27 cellular contexts compared by ENCODE assay signal in genomic region chr7:12670759-12671545, GRCh38. TPM values are rescaled to one million over a fixed set of nuclear protein-coding genes. Genes with fewer than 3 reads are reported as not detected.
DNase-seq lines count a peak whose midpoint lies in the region; ATAC-seq, FAIRE-seq and TF ChIP-seq lines count a peak whose summit lies in the region.
"Had no signal": no experiment of that assay in that cellular context is flagged by ENCODE, and none has a peak within 500 bp of the region (broad histone marks: within the 10 kb centered on the region; RNA-seq: fewer than 3 reads in every experiment).

No MANE protein-coding gene starts in this region.

- no peak for ATAC-seq in K562
- ATAC-seq: activated CD4-positive, CD25-positive, alpha-beta regulatory T cell treated with anti-CD3 and anti-CD28 coated beads, Interleukin-2, amount 50 U/mL, for 24 hours; activated CD8-positive, alpha-beta T cell treated with anti-CD3 and anti-CD28 coated beads, Interleukin-2, amount 10 ng/mL, durations not matched to agents 7 days and 5 days; natural killer cell; PC-3; stimulated activated effector memory CD8-positive, alpha-beta T cell treated with anti-CD3 and anti-CD28 coated beads, Interleukin-12 subunit alpha, Interleukin-12 subunit beta, amount 100 ng/mL, for 72 hours had no signal

- H3K36me3 Mint-ChIP-seq in H9 (ENCODE audit: insufficient read depth in 1 of 3, low read depth in 3 of 3) (peaks cover 0 to 9% (median 3%) of the 10 kb centered on the region in 3 experiments; a peak in 3 of 7 replicates), chondrocyte (ENCODE audit: low read depth) (no peaks in the 10 kb centered on the region)
- H3K36me3 Mint-ChIP-seq: natural killer cell; stimulated activated effector memory CD8-positive, alpha-beta T cell treated with anti-CD3 and anti-CD28 coated beads, Interleukin-12 subunit alpha, Interleukin-12 subunit beta, amount 100 ng/mL, for 72 hours had no signal

- intact Hi-C loops in K562 (cut with micrococcal nuclease) = no loop called here
- intact Hi-C loops in prostate gland (cut with DNase I) = no loop called here

- TF ChIP-seq EP300 in K562 (IDR thresholded peaks at IDR 0.05; ENCODE audit: low read length) = no peak

- no peak for TF ChIP-seq RAD21 in K562 (CRISPR knock-in tag; conservative IDR thresholded peaks at IDR 0.05 in 1 of 2, IDR thresholded peaks at IDR 0.05 in 1 of 2)

- no peaks in the 10 kb centered on the region for H3K79me1 ChIP-seq in H9 (ENCODE audit: insufficient read depth, low read depth, low read length, poor library complexity, severe bottlenecking)

- no peak overlapping the region for H3K9ac ChIP-seq in K562 (ENCODE audit: insufficient read depth in 1 of 2, low read depth in 2 of 2, low read length in 2 of 2)
- H3K9ac ChIP-seq in H9 (ENCODE audit: extremely low read depth, insufficient read length, low read length) = no peak overlapping the region

- H4K20me1 ChIP-seq in K562 (replicated peaks; ENCODE audit: control insufficient read depth, insufficient read depth, low read length) = no peaks in the 10 kb centered on the region
- H4K20me1 ChIP-seq in H9 (ENCODE audit: control insufficient read depth, insufficient read depth, insufficient read length) = no peaks in the 10 kb centered on the region

- H4K5ac ChIP-seq in H9 (ENCODE audit: insufficient read length, low read depth, low read length) = no peak overlapping the region

- TF ChIP-seq POLR2A in H54 (IDR thresholded peaks at IDR 0.05; ENCODE audit: low read depth, low read length) (no peak), K562 (conservative IDR thresholded peaks at IDR 0.05) (no peak), prostate gland (IDR thresholded peaks at IDR 0.05) (no peak)

- H3K27ac ChIP-seq in K562 (ENCODE audit: extremely low read depth, low read depth, low read length) (no peak overlapping the region), prostate gland (peak overlapping the region; percentile 16 to 26), H9 (ENCODE audit: insufficient read length, low read depth, low read length) (no peak overlapping the region)
- H3K27ac ChIP-seq: ovary, SJCRH30, tibial artery had no signal

- WGBS in K562 (ENCODE audit: insufficient coverage, low coverage, missing lambda C conversion rate) = 27% methylated on average over 6 of the region's 6 CpGs
- WGBS in prostate gland = 78% methylated on average over 6 of the region's 6 CpGs
- no CpG with 5 or more reads among the region's 6 CpGs for WGBS in H9 (ENCODE audit: extremely low coverage, insufficient read length, low lambda C conversion rate)

- no peaks in the 10 kb centered on the region for H3K36me3 ChIP-seq in K562 (ENCODE audit: control insufficient read depth, insufficient read depth, low read length)
- no peaks in the 10 kb centered on the region for H3K36me3 ChIP-seq in prostate gland
- H3K36me3 ChIP-seq: HAP-1, ovary, SJCRH30, tibial artery had no signal

- H3K4me1 Mint-ChIP-seq in H9 (no peaks in the 10 kb centered on the region), chondrocyte (ENCODE audit: low read depth) (peaks cover 10% of the 10 kb centered on the region)

- no peak overlapping the region for H3K14ac ChIP-seq in H9 (ENCODE audit: insufficient read depth, low read length)

- H3K27ac Mint-ChIP-seq in H9 = no peak overlapping the region
- H3K27ac Mint-ChIP-seq in chondrocyte (ENCODE audit: unreplicated experiment) = no peak overlapping the region
- H3K27ac Mint-ChIP-seq: activated CD8-positive, alpha-beta T cell treated with anti-CD3 and anti-CD28 coated beads, Interleukin-2, amount 10 ng/mL, durations not matched to agents 7 days and 5 days; natural killer cell; stimulated activated effector memory CD8-positive, alpha-beta T cell treated with anti-CD3 and anti-CD28 coated beads, Interleukin-12 subunit alpha, Interleukin-12 subunit beta, amount 100 ng/mL, for 72 hours; T-helper 2 cell treated with Interferon-gamma antibody and Interleukin-4, amounts not matched to agents 5 μg/mL and 100 μg/mL, for 36 hours had no signal

- no TSS peak for BruUV-seq in K562 (replicated peaks; lab: Mats Ljungman, UMichigan)

- no peak for TF ChIP-seq CTCF in K562 (IDR thresholded peaks at IDR 0.05 in 2 of 3, conservative IDR thresholded peaks at IDR 0.05 in 1 of 3; ENCODE audit: insufficient read depth in 2 of 3, low read depth in 1 of 3, low read length in 3 of 3)
- no peak for TF ChIP-seq CTCF in prostate gland (IDR thresholded peaks at IDR 0.05)
- no peak for TF ChIP-seq CTCF in H9 (conservative IDR thresholded peaks at IDR 0.05)
- TF ChIP-seq CTCF in chondrocyte (IDR thresholded peaks at IDR 0.05) = no peak

- H3K9me3 ChIP-seq in K562 (replicated peaks; ENCODE audit: control insufficient read depth, insufficient read depth, low read depth, low read length) = no peaks in the 10 kb centered on the region
- H3K9me3 ChIP-seq in prostate gland = no peaks in the 10 kb centered on the region
- H3K9me3 ChIP-seq in H9 (ENCODE audit: control insufficient read depth, low read depth, low read length) = peaks cover 6% of the 10 kb centered on the region

- POLR2A ChIA-PET in K562 (lab: Yijun Ruan, JAX) = interaction anchor here (0.9 kb wide), 1 partner anchor 11 kb away, joined by 3 read pairs; no protein-coding TSS in a partner anchor

- DNase-seq in H54 (ENCODE audit: insufficient read length, low spot score) (no peak), NOMO-1 treated with dmso at 0.1 percent for 144 hours (lab: John Stamatoyannopoulos, UW; ENCODE audit: unreplicated experiment) (peak; percentile 62), K562 (ENCODE audit: extremely low read depth in 1 of 4, low spot score in 3 of 4) (no peak), prostate gland (ENCODE audit: low spot score) (no peak), H9 (no peak), Ammon's horn (ENCODE audit: low spot score) (no peak), ACHN (no peak), chondrocyte (ENCODE audit: low spot score) (no peak)
- DNase-seq: activated CD8-positive, alpha-beta T cell treated with anti-CD3 and anti-CD28 coated beads, Interleukin-2, amount 10 ng/mL, durations not matched to agents 7 days and 5 days; activated T-cell treated with anti-CD3 and anti-CD28 coated beads, Interleukin-2, amount 50 U/mL, for 1 hour; amniotic stem cell; hypothalamus; islet precursor cell; natural killer cell; NCI-H1436 treated with DMSO at 0.1 percent for 48 hours; ovary; PC-3; tibial artery had no signal

- no peaks in the 10 kb centered on the region for H3K79me2 ChIP-seq in K562 (ENCODE audit: control insufficient read depth, insufficient read depth, low read length)
- no peaks in the 10 kb centered on the region for H3K79me2 ChIP-seq in H9 (ENCODE audit: insufficient read depth, low read length)

- no peak overlapping the region for H3T11ph ChIP-seq in H9 (ENCODE audit: low read length)

- H4K8ac ChIP-seq in H9 (replicated peaks; ENCODE audit: insufficient read length, low read depth, low read length) = no peak overlapping the region

- in situ Hi-C loops in K562 (cut with MboI) (no loop called here), ACHN (cut with HindIII; ENCODE audit: low pct_ligation_motif_present, low pct_unique_long_range_greater_than_20kb, low sequenced_read_pairs) (no loop called here)

- no peak overlapping the region for H2AK5ac ChIP-seq in H9 (ENCODE audit: insufficient read length, low read length)

- H3K27me3 Mint-ChIP-seq in H9 (ENCODE audit: low read depth) (no peaks in the 10 kb centered on the region), chondrocyte (ENCODE audit: low read depth) (no peaks in the 10 kb centered on the region)

- H3K4ac ChIP-seq in H9 (ENCODE audit: low read depth, low read length) = no peak overlapping the region

- no peak overlapping the region for H3K56ac ChIP-seq in H9 (ENCODE audit: insufficient read length, low read depth, low read length)

- peaks cover 0 to 11% of the 10 kb centered on the region in 2 experiments; a peak in 3 of 5 replicates for H3K9me3 Mint-ChIP-seq in H9
- peaks cover 6% of the 10 kb centered on the region for H3K9me3 Mint-ChIP-seq in chondrocyte (ENCODE audit: low read depth)
- H3K9me3 Mint-ChIP-seq: natural killer cell; stimulated activated effector memory CD8-positive, alpha-beta T cell treated with anti-CD3 and anti-CD28 coated beads, Interleukin-12 subunit alpha, Interleukin-12 subunit beta, amount 100 ng/mL, for 72 hours; T-helper 2 cell treated with Interferon-gamma antibody and Interleukin-4, amounts not matched to agents 5 μg/mL and 100 μg/mL, for 36 hours had no signal

- peak; percentile 11 for FAIRE-seq in H54 (lab: Jason Lieb, UNC)
- FAIRE-seq in K562 (lab: Jason Lieb, UNC) = no peak
- FAIRE-seq: bronchial epithelial cell, endothelial cell of umbilical vein, HTR-8/SVneo had no signal

- no peak overlapping the region for H2BK20ac ChIP-seq in H9 (ENCODE audit: low read depth, low read length, poor library complexity, severe bottlenecking)

- no peak overlapping the region for H2BK5ac ChIP-seq in H9 (ENCODE audit: insufficient read length, low read length)

- H3K4me3 ChIP-seq in K562 (no peak overlapping the region), prostate gland (no peak overlapping the region)
- H3K4me3 ChIP-seq: HAP-1, lung, ovary, SJCRH30, tibial artery had no signal

- H3K18ac ChIP-seq in H9 (ENCODE audit: insufficient read length, low read depth, low read length) = no peak overlapping the region

- H2BK120ac ChIP-seq in H9 (ENCODE audit: low read depth, low read length, poor library complexity, severe bottlenecking) = no peak overlapping the region

- H3K4me3 Mint-ChIP-seq in H9 (no peak overlapping the region), chondrocyte (ENCODE audit: unreplicated experiment) (no peak overlapping the region)
- H3K4me3 Mint-ChIP-seq: activated CD8-positive, alpha-beta T cell treated with anti-CD3 and anti-CD28 coated beads, Interleukin-2, amount 10 ng/mL, durations not matched to agents 7 days and 5 days; natural killer cell; stimulated activated effector memory CD8-positive, alpha-beta T cell treated with anti-CD3 and anti-CD28 coated beads, Interleukin-12 subunit alpha, Interleukin-12 subunit beta, amount 100 ng/mL, for 72 hours; T-helper 2 cell treated with Interferon-gamma antibody and Interleukin-4, amounts not matched to agents 5 μg/mL and 100 μg/mL, for 36 hours had no signal

- no peak overlapping the region for H3K23ac ChIP-seq in H9 (ENCODE audit: insufficient read length, low read depth, low read length)

- H2BK15ac ChIP-seq in H9 (ENCODE audit: low read depth, low read length) = no peak overlapping the region

- peak overlapping the region; percentile 34 for H2AFZ ChIP-seq in K562 (ENCODE audit: low read depth, low read length)
- H2AFZ ChIP-seq in H9 (ENCODE audit: low read length) = no peak overlapping the region

- H3K4me1 ChIP-seq in K562 (replicated peaks in 1 of 2; ENCODE audit: control insufficient read depth in 2 of 2, insufficient read depth in 2 of 2, low read length in 2 of 2) (no peaks in the 10 kb centered on the region), prostate gland (replicated peaks) (no peaks in the 10 kb centered on the region), H9 (ENCODE audit: insufficient read depth, low read length) (no peaks in the 10 kb centered on the region)
- H3K4me1 ChIP-seq: tibial artery had no signal

- CTCF ChIA-PET in K562 (lab: Yijun Ruan, JAX; ENCODE audit: low intra/inter-chr PET ratio) = no interaction called here

- H4K91ac ChIP-seq in H9 (ENCODE audit: insufficient read length, low read depth, low read length) = no peak overlapping the region

- no peaks in the 10 kb centered on the region for H3K9me1 ChIP-seq in K562 (ENCODE audit: control insufficient read depth, insufficient read depth, low read length)

- no peaks in the 10 kb centered on the region for H3K27me3 ChIP-seq in K562 (ENCODE audit: control insufficient read depth in 2 of 2, insufficient read depth in 2 of 2, low read length in 2 of 2)
- no peaks in the 10 kb centered on the region for H3K27me3 ChIP-seq in prostate gland (replicated peaks; ENCODE audit: insufficient read depth)
- no peaks in the 10 kb centered on the region for H3K27me3 ChIP-seq in H9 (ENCODE audit: insufficient read depth, low read length)
- H3K27me3 ChIP-seq: ovary, SJCRH30, tibial artery had no signal

- H2BK12ac ChIP-seq in H9 (ENCODE audit: insufficient read length, low read depth, low read length) = no peak overlapping the region

- no peaks in the 10 kb centered on the region for H3K23me2 ChIP-seq in H9 (ENCODE audit: insufficient read length, low read depth, low read length, poor library complexity, severe bottlenecking)

- H3K4me2 ChIP-seq in K562 (ENCODE audit: insufficient read depth, low read length) (no peak overlapping the region), H9 (ENCODE audit: insufficient read depth, insufficient read length, low read length) (no peak overlapping the region)

RNA-seq across cellular contexts. Expression of gene ARL4A, which starts 16.5 kb away (rescaled TPM):
- total RNA-seq in K562 (2011; cell fraction: chromatin; rRNA removed; ENCODE audit: low replicate concordance) = 106 and 313 TPM in 2 replicates
- 71.9 and 88.4 TPM in 2 replicates for total RNA-seq in K562 (2011; cell fraction: nucleolus; rRNA removed)
- total RNA-seq in K562 (2011; cell fraction: nucleoplasm; rRNA removed) = 146 and 153 TPM in 2 replicates
- 96.3 and 118 TPM in 2 replicates for total RNA-seq in K562 (2014; rRNA removed)
- total RNA-seq in K562 (2014; rRNA removed; fragmentation: Illumina TruSeq; extraction: Trizol) = 226 and 276 TPM in 2 replicates
- 118 and 129 TPM in 2 replicates for total RNA-seq in K562 (2015; rRNA removed; fragmentation: Illumina TruSeq; extraction: Trizol)
- 130 and 134 TPM in 2 replicates for total RNA-seq in K562 (2021)
- 170 and 244 TPM in 2 replicates for polyA plus RNA-seq in K562 (2011; rRNA removed)
- 44.4 and 98.4 TPM in 2 replicates for polyA plus RNA-seq in K562 (2011; cell fraction: cytosol; rRNA removed)
- polyA plus RNA-seq in K562 (2011; cell fraction: nucleus; rRNA removed) = 65.4 and 97.9 TPM in 2 replicates
- 85.7 and 127 TPM in 2 replicates for polyA plus RNA-seq in K562 (2012)
- polyA plus RNA-seq in K562 (2014; fragmentation: Illumina TruSeq; extraction: Trizol) = 172 and 178 TPM in 2 replicates
- polyA plus RNA-seq in K562 (2014; fragmentation: Nextera tagmentation; extraction: Ambion mirVana) = 100 to 1,000 TPM; 553 to 688 TPM
- polyA plus RNA-seq in K562 (2014; rRNA removed) = 143 and 153 TPM in 2 replicates
- 304 and 306 TPM in 2 replicates for polyA minus RNA-seq in K562 (2011; rRNA and poly(A)+ RNA removed)
- 57.3 and 86.6 TPM in 2 replicates for polyA minus RNA-seq in K562 (2011; cell fraction: cytosol; rRNA and poly(A)+ RNA removed)
- polyA minus RNA-seq in K562 (2011; cell fraction: nucleus; rRNA and poly(A)+ RNA removed) = 110 and 254 TPM in 2 replicates
- 10 to 100 TPM; 34.3 to 37.3 TPM for total RNA-seq in prostate gland
- 36.3 and 39.4 TPM in 2 replicates for total RNA-seq in H9 (2021)
- 12.7 to 15.3 TPM (median 14.9 TPM) in 3 replicates for total RNA-seq in chondrocyte

Comparison
In these comparisons a context has a peak if more than half of its experiments do, and no peak if none do; other contexts are left out.
1. H3K27ac ChIP-seq: peak in prostate gland (2 of 2); none in K562 (single experiment) and H9 (single experiment).